Comparison of ENCODE assay signal across 34 cellular contexts in the genomic region with DNA sequence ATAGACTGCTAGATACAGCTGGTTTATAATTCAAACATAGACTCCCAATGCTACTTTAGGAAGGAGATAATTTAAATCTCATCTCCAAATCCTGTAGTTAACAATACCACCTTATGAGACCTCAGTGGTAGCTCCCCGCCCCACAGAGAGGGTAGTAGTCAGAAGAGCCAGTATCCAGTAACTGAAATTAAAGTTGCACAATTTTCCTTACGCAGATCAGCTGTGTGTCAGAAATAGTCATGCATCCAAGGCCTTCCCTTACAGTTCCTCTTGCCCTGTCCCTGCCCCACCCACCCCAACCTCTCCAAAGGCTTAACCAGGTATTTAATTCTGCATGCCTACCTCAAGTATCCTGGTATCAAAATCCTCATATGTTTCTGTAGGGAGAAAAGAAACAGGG.
"Had no signal": no experiment of that assay in that cellular context is flagged by ENCODE, and none has a peak within 500 bp of the region (broad histone marks: within the 10 kb centered on the region; RNA-seq: fewer than 3 reads in every experiment).

No MANE protein-coding gene starts in this region.

- H3K27me3 ChIP-seq: adrenal gland, ascending aorta, esophagus squamous epithelium, gastrocnemius medialis, neutrophil, sigmoid colon, uterus had no signal

- H3K4me3 ChIP-seq: adrenal gland, ascending aorta, esophagus squamous epithelium, gastrocnemius medialis, mucosa of descending colon, sigmoid colon, smooth muscle cell, uterus had no signal

- H3K27ac ChIP-seq: ascending aorta, gastrocnemius medialis, neutrophil, sigmoid colon, uterus, WERI-Rb-1 had no signal

- DNase-seq: activated CD4-positive, alpha-beta memory T cell treated with anti-CD3 and anti-CD28 coated beads, Interleukin-2, amount 10 ng/mL, durations not matched to agents 7 days and 5 days; activated CD4-positive, alpha-beta T cell treated with anti-CD3 and anti-CD28 coated beads, Interleukin-2, amount 10 ng/mL, durations not matched to agents 7 days and 5 days; activated CD8-positive, alpha-beta memory T cell treated with anti-CD3 and anti-CD28 coated beads, Interleukin-2, amount 10 ng/mL, durations not matched to agents 7 days and 5 days; activated naive CD4-positive, alpha-beta T cell; activated naive CD8-positive, alpha-beta T cell treated with anti-CD3 and anti-CD28 coated beads for 36 hours; activated T-cell treated with anti-CD3 and anti-CD28 coated beads, Interleukin-2, amount 50 U/mL, for 48 hours; cortex of kidney; effector memory CD8-positive, alpha-beta T cell; esophagus squamous epithelium; gastrocnemius medialis; glutamatergic neuron; islet precursor cell; left ventricle myocardium superior; mucosa of descending colon; retina; sigmoid colon; stimulated activated CD4-positive, alpha-beta T cell treated with anti-CD3 and anti-CD28 coated beads, Interleukin-1b, Interleukin-23, amount 100 ng/mL, for 48 hours; stimulated activated CD4-positive, alpha-beta T cell treated with anti-CD3 and anti-CD28 coated beads, Interleukin-4, amount 100 ng/mL, for 4 hours; stimulated activated CD8-positive, alpha-beta memory T cell treated with anti-CD3 and anti-CD28 coated beads, Interleukin-4, amount 100 ng/mL, for 48 hours; stimulated activated naive CD8-positive, alpha-beta T cell treated with anti-CD3 and anti-CD28 coated beads, Interleukin-15, amount 100 ng/mL, for 72 hours; substantia nigra; T-helper 1 cell; uterus; WERI-Rb-1 had no signal

- H3K4me1 Mint-ChIP-seq: activated CD4-positive, alpha-beta memory T cell treated with anti-CD3 and anti-CD28 coated beads, Interleukin-2, amount 10 ng/mL, durations not matched to agents 7 days and 5 days; activated CD4-positive, alpha-beta T cell treated with anti-CD3 and anti-CD28 coated beads, Interleukin-2, amount 10 ng/mL, durations not matched to agents 7 days and 5 days; activated CD8-positive, alpha-beta memory T cell treated with anti-CD3 and anti-CD28 coated beads, Interleukin-2, amount 10 ng/mL, durations not matched to agents 7 days and 5 days; brain; nephron; stimulated activated memory B cell treated with anti-CD40 and anti-IgM and Interleukin-4, amounts not matched to agents 10 μg/mL and 1 μg/mL and 100 μg/mL, for 72 hours; stimulated activated naive CD8-positive, alpha-beta T cell treated with anti-CD3 and anti-CD28 coated beads, Interleukin-15, amount 100 ng/mL, for 72 hours had no signal

- ATAC-seq: activated CD4-positive, CD25-positive, alpha-beta regulatory T cell treated with anti-CD3 and anti-CD28 coated beads, Interleukin-2, amount 50 U/mL, for 24 hours; activated CD8-positive, alpha-beta memory T cell treated with anti-CD3 and anti-CD28 coated beads, Interleukin-2, amount 10 ng/mL, durations not matched to agents 7 days and 5 days; effector memory CD8-positive, alpha-beta T cell; left ventricle myocardium superior; mucosa of descending colon; stimulated activated memory B cell treated with anti-CD40 and anti-IgM and Interleukin-4, amounts not matched to agents 10 μg/mL and 1 μg/mL and 100 μg/mL, for 72 hours; stimulated activated naive CD8-positive, alpha-beta T cell treated with anti-CD3 and anti-CD28 coated beads, Interleukin-15, amount 100 ng/mL, for 72 hours had no signal

- H3K27ac Mint-ChIP-seq: activated CD4-positive, alpha-beta memory T cell treated with anti-CD3 and anti-CD28 coated beads, Interleukin-2, amount 10 ng/mL, durations not matched to agents 7 days and 5 days; activated CD4-positive, alpha-beta T cell treated with anti-CD3 and anti-CD28 coated beads, Interleukin-2, amount 10 ng/mL, durations not matched to agents 7 days and 5 days; activated CD8-positive, alpha-beta memory T cell treated with anti-CD3 and anti-CD28 coated beads, Interleukin-2, amount 10 ng/mL, durations not matched to agents 7 days and 5 days; brain; effector memory CD8-positive, alpha-beta T cell; nephron; stimulated activated memory B cell treated with anti-CD40 and anti-IgM and Interleukin-4, amounts not matched to agents 10 μg/mL and 1 μg/mL and 100 μg/mL, for 72 hours had no signal

- H3K9me3 Mint-ChIP-seq: activated CD4-positive, alpha-beta memory T cell treated with anti-CD3 and anti-CD28 coated beads, Interleukin-2, amount 10 ng/mL, durations not matched to agents 7 days and 5 days; activated CD4-positive, alpha-beta T cell treated with anti-CD3 and anti-CD28 coated beads, Interleukin-2, amount 10 ng/mL, durations not matched to agents 7 days and 5 days; activated naive CD8-positive, alpha-beta T cell treated with anti-CD3 and anti-CD28 coated beads for 36 hours; brain; effector memory CD8-positive, alpha-beta T cell; nephron; stimulated activated memory B cell treated with anti-CD40 and anti-IgM and Interleukin-4, amounts not matched to agents 10 μg/mL and 1 μg/mL and 100 μg/mL, for 72 hours; stimulated activated naive CD8-positive, alpha-beta T cell treated with anti-CD3 and anti-CD28 coated beads, Interleukin-15, amount 100 ng/mL, for 72 hours; type B pancreatic cell had no signal

- H3K4me1 ChIP-seq: adrenal gland, ascending aorta, esophagus squamous epithelium, gastrocnemius medialis, sigmoid colon, uterus had no signal

- H3K9me3 ChIP-seq: ascending aorta, esophagus squamous epithelium, gastrocnemius medialis, mucosa of descending colon, neutrophil, sigmoid colon, uterus had no signal

- H3K4me3 Mint-ChIP-seq: activated CD4-positive, alpha-beta memory T cell treated with anti-CD3 and anti-CD28 coated beads, Interleukin-2, amount 10 ng/mL, durations not matched to agents 7 days and 5 days; activated CD4-positive, alpha-beta T cell treated with anti-CD3 and anti-CD28 coated beads, Interleukin-2, amount 10 ng/mL, durations not matched to agents 7 days and 5 days; activated CD8-positive, alpha-beta memory T cell treated with anti-CD3 and anti-CD28 coated beads, Interleukin-2, amount 10 ng/mL, durations not matched to agents 7 days and 5 days; activated naive CD8-positive, alpha-beta T cell treated with anti-CD3 and anti-CD28 coated beads for 36 hours; brain; effector memory CD8-positive, alpha-beta T cell; nephron; stimulated activated memory B cell treated with anti-CD40 and anti-IgM and Interleukin-4, amounts not matched to agents 10 μg/mL and 1 μg/mL and 100 μg/mL, for 72 hours; stimulated activated naive CD8-positive, alpha-beta T cell treated with anti-CD3 and anti-CD28 coated beads, Interleukin-15, amount 100 ng/mL, for 72 hours; type B pancreatic cell had no signal

- H3K27me3 Mint-ChIP-seq: activated CD4-positive, alpha-beta memory T cell treated with anti-CD3 and anti-CD28 coated beads, Interleukin-2, amount 10 ng/mL, durations not matched to agents 7 days and 5 days; activated CD4-positive, alpha-beta T cell treated with anti-CD3 and anti-CD28 coated beads, Interleukin-2, amount 10 ng/mL, durations not matched to agents 7 days and 5 days; activated CD8-positive, alpha-beta memory T cell treated with anti-CD3 and anti-CD28 coated beads, Interleukin-2, amount 10 ng/mL, durations not matched to agents 7 days and 5 days; activated naive CD8-positive, alpha-beta T cell treated with anti-CD3 and anti-CD28 coated beads for 36 hours; brain; effector memory CD8-positive, alpha-beta T cell; progenitor cell of endocrine pancreas; stimulated activated memory B cell treated with anti-CD40 and anti-IgM and Interleukin-4, amounts not matched to agents 10 μg/mL and 1 μg/mL and 100 μg/mL, for 72 hours; stimulated activated naive CD8-positive, alpha-beta T cell treated with anti-CD3 and anti-CD28 coated beads, Interleukin-15, amount 100 ng/mL, for 72 hours; type B pancreatic cell had no signal
